In the genomic region with DNA sequence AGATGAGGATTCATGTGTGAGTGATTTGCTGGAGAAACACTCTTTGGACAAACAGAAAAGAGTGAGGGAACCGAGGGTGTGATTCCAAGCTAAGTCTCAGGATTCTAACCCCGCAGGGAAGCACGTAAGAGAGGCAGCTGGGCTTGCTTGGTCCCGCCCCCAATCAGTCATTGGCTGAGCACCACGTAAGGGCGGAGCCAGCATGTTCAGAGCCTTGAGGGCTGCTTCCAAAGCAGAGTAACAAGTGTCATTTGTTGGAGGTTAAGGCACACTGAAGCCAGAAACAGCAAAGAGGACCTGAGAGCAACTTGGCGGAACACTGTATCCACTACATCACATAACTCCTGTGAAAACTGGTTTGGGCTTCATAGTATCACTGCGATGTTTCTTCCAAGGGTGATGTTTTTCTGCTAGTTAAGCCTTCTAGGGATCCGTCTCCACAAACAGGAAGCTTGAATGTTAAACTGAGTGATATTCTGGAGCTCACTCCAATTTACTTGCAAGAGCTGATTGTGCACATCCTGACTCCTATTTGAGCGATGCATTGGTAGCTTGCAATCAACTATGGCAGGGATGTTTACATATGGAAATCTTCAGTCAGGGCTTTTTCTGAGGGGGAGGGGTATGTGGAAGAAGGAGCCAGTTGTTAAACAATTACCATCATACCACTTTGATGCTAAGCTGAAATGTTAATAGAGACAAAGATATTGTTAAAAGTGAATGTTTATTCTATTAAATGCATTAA, we compare ENCODE assay signal across 1 cellular context.
TF ChIP-seq lines count a peak whose summit lies in the region.

No MANE protein-coding gene starts in this region.

TF ChIP-seq in SK-N-SH, 30 proteins besides CTCF, POLR2A, EP300 and RAD21 (continued from another document):
- TF ChIP-seq, protein P1, sequence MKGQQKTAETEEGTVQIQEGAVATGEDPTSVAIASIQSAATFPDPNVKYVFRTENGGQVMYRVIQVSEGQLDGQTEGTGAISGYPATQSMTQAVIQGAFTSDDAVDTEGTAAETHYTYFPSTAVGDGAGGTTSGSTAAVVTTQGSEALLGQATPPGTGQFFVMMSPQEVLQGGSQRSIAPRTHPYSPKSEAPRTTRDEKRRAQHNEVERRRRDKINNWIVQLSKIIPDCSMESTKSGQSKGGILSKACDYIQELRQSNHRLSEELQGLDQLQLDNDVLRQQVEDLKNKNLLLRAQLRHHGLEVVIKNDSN (IDR thresholded peaks at IDR 0.05; ENCODE audit: borderline replicate concordance, low read depth) = no peak
